ENCODE assay signal across 15 cellular contexts in genomic region chr11:92329644-92330043, GRCh38.
DNase-seq lines count a peak whose midpoint lies in the region; ATAC-seq and TF ChIP-seq lines count a peak whose summit lies in the region.
"Had no signal": no experiment of that assay in that cellular context is flagged by ENCODE, and none has a peak within 500 bp of the region (broad histone marks: within the 10 kb centered on the region; RNA-seq: fewer than 3 reads in every experiment).

No MANE protein-coding gene starts in this region.

- CTCF ChIA-PET in PC-3 (lab: Charles Lee), result no interaction called here

- H4K20me1 ChIP-seq in GM23338 (replicated peaks; ENCODE audit: insufficient read depth) (no peaks in the 10 kb centered on the region), PC-3 (ENCODE audit: low read length) (no peaks in the 10 kb centered on the region)

- intact Hi-C loops in PC-3 (cut with micrococcal nuclease), result no loop called here

- H2AFZ ChIP-seq in GM23338, result no peak overlapping the region
- H2AFZ ChIP-seq in PC-3 (ENCODE audit: low read length), result no peak overlapping the region
- no peak overlapping the region for H2AFZ ChIP-seq in neuron (ENCODE audit: low read depth, low read length)

- no peaks in the 10 kb centered on the region for H3K36me3 ChIP-seq in GM23338 (ENCODE audit: insufficient read depth)
- no peaks in the 10 kb centered on the region for H3K36me3 ChIP-seq in PC-3 (ENCODE audit: low read depth, low read length)
- H3K36me3 ChIP-seq in neuron (ENCODE audit: insufficient read depth, low read length), result no peaks in the 10 kb centered on the region
- H3K36me3 ChIP-seq: right atrium auricular region had no signal

- peak overlapping the region; percentile 40; the same call in 1 of the 2 replicates for H3K27ac Mint-ChIP-seq in GM23338

- no peak for DNase-seq in GM23338 (ENCODE audit: low spot score)
- DNase-seq in PC-3, result peak; percentile 59
- DNase-seq in epithelial cell of prostate (ENCODE audit: low read depth, low spot score), result peak; percentile 66
- DNase-seq in UCSD-AML1 (lab: John Stamatoyannopoulos, UW; ENCODE audit: unreplicated experiment), result no peak
- DNase-seq in ureter (ENCODE audit: low spot score), result no peak
- DNase-seq in activated CD8-positive, alpha-beta memory T cell treated with anti-CD3 and anti-CD28 coated beads, Interleukin-2, amount 50 U/mL, for 48 hours, result no peak
- DNase-seq: activated T-cell treated with anti-CD3 and anti-CD28 coated beads for 4 hours; glutamatergic neuron; naive B cell; stimulated activated naive CD4-positive, alpha-beta T cell had no signal

- peaks cover 75% of the 10 kb centered on the region for H3K4me1 Mint-ChIP-seq in GM23338
- H3K4me1 Mint-ChIP-seq: naive B cell had no signal

- H3K27ac ChIP-seq in GM23338 (ENCODE audit: low read depth), result peak overlapping the region; percentile 86
- H3K27ac ChIP-seq in PC-3 (ENCODE audit: low read length), result no peak overlapping the region
- H3K27ac ChIP-seq in epithelial cell of prostate, result no peak overlapping the region
- H3K27ac ChIP-seq: C4-2B, right atrium auricular region had no signal

- H3K4me3 ChIP-seq in GM23338 (no peak overlapping the region), PC-3 (ENCODE audit: low read length) (no peak overlapping the region), neuron (ENCODE audit: low read length) (peak overlapping the region; percentile 14)
- H3K4me3 ChIP-seq: right atrium auricular region had no signal

- H3F3A ChIP-seq in GM23338 (replicated peaks; ENCODE audit: low read depth) (no peaks in the 10 kb centered on the region; the same call in 1 of the 2 replicates), PC-3 (ENCODE audit: low read length, unreplicated experiment) (no peaks in the 10 kb centered on the region)

- ATAC-seq in GM23338 (no peak; the same call in 2 of the 3 replicates), PC-3 (no peak), HG03280 (IDR thresholded peaks at IDR 0.05; ENCODE audit: unreplicated experiment) (no peak)
- ATAC-seq: activated CD4-positive, CD25-positive, alpha-beta regulatory T cell treated with anti-CD3 and anti-CD28 coated beads, Interleukin-2, amount 50 U/mL, for 24 hours had no signal

- H3K27me3 ChIP-seq in GM23338 (ENCODE audit: insufficient read depth), result no peaks in the 10 kb centered on the region
- H3K27me3 ChIP-seq in PC-3 (ENCODE audit: low read length), result no peaks in the 10 kb centered on the region
- H3K27me3 ChIP-seq in neuron (ENCODE audit: insufficient read depth, low read length), result no peaks in the 10 kb centered on the region
- H3K27me3 ChIP-seq: right atrium auricular region had no signal

- H3K4me2 ChIP-seq in GM23338, result peak overlapping the region; percentile 65; the same call in 1 of the 2 replicates
- peak overlapping the region; percentile 32; the same call in 1 of the 2 replicates for H3K4me2 ChIP-seq in PC-3 (ENCODE audit: low read length)

- POLR2A ChIA-PET in PC-3 (lab: Charles Lee; ENCODE audit: unreplicated experiment), result no interaction called here

- no peak overlapping the region for H3K9ac ChIP-seq in PC-3 (ENCODE audit: low read length)

- H3K9me2 ChIP-seq in GM23338 (ENCODE audit: insufficient read depth) (no peaks in the 10 kb centered on the region), PC-3 (replicated peaks; ENCODE audit: low read length) (no peaks in the 10 kb centered on the region)

- peaks cover 12% of the 10 kb centered on the region; the same call in 2 of the 3 replicates for H3K36me3 Mint-ChIP-seq in GM23338 (ENCODE audit: low read depth)
- H3K36me3 Mint-ChIP-seq: naive B cell had no signal

- BruUV-seq in PC-3 (replicated peaks; lab: Mats Ljungman, UMichigan), result no TSS peak

- H3K4me3 Mint-ChIP-seq in GM23338, result no peak overlapping the region
- H3K4me3 Mint-ChIP-seq: naive B cell had no signal

- H3K79me2 ChIP-seq in GM23338 (replicated peaks; ENCODE audit: insufficient read depth) (peaks cover 72% of the 10 kb centered on the region), PC-3 (ENCODE audit: low read length) (no peaks in the 10 kb centered on the region)

- peaks cover 70% of the 10 kb centered on the region for H3K4me1 ChIP-seq in GM23338 (ENCODE audit: insufficient read depth)
- H3K4me1 ChIP-seq in PC-3 (ENCODE audit: insufficient read depth, low read length), result peaks cover 5% of the 10 kb centered on the region; the same call in 1 of the 2 replicates
- H3K4me1 ChIP-seq in neuron (ENCODE audit: insufficient read depth, low read length), result peaks cover 25% of the 10 kb centered on the region
- H3K4me1 ChIP-seq: right atrium auricular region had no signal

- H3K27me3 Mint-ChIP-seq in GM23338 (ENCODE audit: insufficient read depth, low read depth, poor library complexity), result peaks cover 5% of the 10 kb centered on the region
- H3K27me3 Mint-ChIP-seq: naive B cell had no signal

- TF ChIP-seq CTCF in GM23338 (conservative IDR thresholded peaks at IDR 0.05; ENCODE audit: low read depth in 2 of 2), result no peak
- TF ChIP-seq CTCF in PC-3 (conservative IDR thresholded peaks at IDR 0.05; ENCODE audit: low read depth, low read length), result no peak

- H3K9me3 ChIP-seq in PC-3 (ENCODE audit: low read length) (no peaks in the 10 kb centered on the region), neuron (ENCODE audit: low read length) (no peaks in the 10 kb centered on the region)
- H3K9me3 ChIP-seq: right atrium auricular region had no signal

- no peaks in the 10 kb centered on the region for H3K9me3 Mint-ChIP-seq in GM23338

TF ChIP-seq in GM23338, 12 proteins besides CTCF, POLR2A, EP300 and RAD21 (continues in another document):
- TF ChIP-seq POLR2AphosphoS5 (IDR thresholded peaks at IDR 0.05; ENCODE audit: low read depth) (no peak), ZNF331 (CRISPR knock-in tag; IDR thresholded peaks at IDR 0.05; ENCODE audit: low read depth) (no peak), CREB1 (CRISPR knock-in tag; IDR thresholded peaks at IDR 0.05; ENCODE audit: low read depth) (no peak), EZH2 (IDR thresholded peaks at IDR 0.05; ENCODE audit: low read depth, unreplicated experiment) (no peak), ETS1 (IDR thresholded peaks at IDR 0.05) (no peak), EZH2phosphoT487 (IDR thresholded peaks at IDR 0.05; ENCODE audit: unreplicated experiment) (no peak), JUNB (IDR thresholded peaks at IDR 0.05; ENCODE audit: unreplicated experiment) (no peak), STAT1 (IDR thresholded peaks at IDR 0.05; ENCODE audit: unreplicated experiment) (no peak), REST (IDR thresholded peaks at IDR 0.05; ENCODE audit: unreplicated experiment) (no peak)

Comparison
In these comparisons a context has a peak if more than half of its experiments do, and no peak if none do; other contexts are left out.
1. DNase-seq: peak in PC-3 (single experiment) and epithelial cell of prostate (single experiment); none in GM23338 (single experiment), UCSD-AML1 (single experiment), ureter (single experiment) and activated CD8-positive, alpha-beta memory T cell treated with anti-CD3 and anti-CD28 coated beads, Interleukin-2, amount 50 U/mL, for 48 hours (single experiment).